Comparison of ENCODE assay signal across 16 cellular contexts in the genomic region with DNA sequence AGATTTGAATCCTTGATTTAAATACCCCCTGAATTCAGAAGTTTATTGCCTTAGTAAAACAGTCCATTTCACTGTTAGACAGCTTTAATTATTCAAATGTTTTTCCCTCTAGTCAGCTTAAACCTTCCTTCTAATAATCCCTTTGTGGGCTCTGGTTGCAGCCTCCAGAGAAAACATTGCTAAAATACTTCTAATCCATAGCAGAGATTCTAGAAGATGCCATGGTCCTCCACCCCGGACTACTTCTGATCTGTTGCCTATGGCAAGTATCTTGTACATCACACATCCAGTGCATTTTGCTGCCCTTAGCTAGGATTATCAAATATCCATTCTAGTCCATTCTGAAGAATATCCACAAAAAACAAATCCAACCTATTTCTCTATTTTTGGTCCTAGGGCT.
DNase-seq lines count a peak whose midpoint lies in the region; ATAC-seq and TF ChIP-seq lines count a peak whose summit lies in the region.
"Had no signal": no experiment of that assay in that cellular context is flagged by ENCODE, and none has a peak within 500 bp of the region (broad histone marks: within the 10 kb centered on the region; RNA-seq: fewer than 3 reads in every experiment).

No MANE protein-coding gene starts in this region.

- H3K4me3 ChIP-seq in tibial nerve (no peak overlapping the region), SJCRH30 (no peak overlapping the region)
- H3K4me3 ChIP-seq: pancreas had no signal

- H3K9me3 ChIP-seq in tibial nerve, result no peaks in the 10 kb centered on the region
- H3K9me3 ChIP-seq in SJCRH30 (replicated peaks), result no peaks in the 10 kb centered on the region
- H3K9me3 ChIP-seq: pancreas had no signal

- peak overlapping the region in 3 of 4 donors; percentile 18 to 79 (median 75) for H3K27ac ChIP-seq in tibial nerve
- no peak overlapping the region for H3K27ac ChIP-seq in SJCRH30
- H3K27ac ChIP-seq: pancreas had no signal

- H3K4me3 Mint-ChIP-seq in brain, result peak overlapping the region in 1 of 5 experiments; percentile 29
- H3K4me3 Mint-ChIP-seq: activated CD4-positive, alpha-beta memory T cell treated with anti-CD3 and anti-CD28 coated beads for 36 hours; activated naive CD8-positive, alpha-beta T cell treated with anti-CD3 and anti-CD28 coated beads, Interleukin-2, amount 10 ng/mL, durations not matched to agents 7 days and 5 days; CD14-positive monocyte had no signal

- peaks cover 46% of the 10 kb centered on the region for H3K4me1 Mint-ChIP-seq in brain
- H3K4me1 Mint-ChIP-seq: activated naive CD8-positive, alpha-beta T cell treated with anti-CD3 and anti-CD28 coated beads, Interleukin-2, amount 10 ng/mL, durations not matched to agents 7 days and 5 days had no signal

- H3K36me3 Mint-ChIP-seq in brain, result no peaks in the 10 kb centered on the region
- H3K36me3 Mint-ChIP-seq: activated CD4-positive, alpha-beta memory T cell treated with anti-CD3 and anti-CD28 coated beads for 36 hours; activated naive CD8-positive, alpha-beta T cell treated with anti-CD3 and anti-CD28 coated beads, Interleukin-2, amount 10 ng/mL, durations not matched to agents 7 days and 5 days; CD14-positive monocyte had no signal

- DNase-seq in GM04503 (ENCODE audit: low read depth) (peak; percentile 42), myocyte (ENCODE audit: low read depth) (peak; percentile 40), tibial nerve (ENCODE audit: low spot score in 2 of 2) (no peak), SIG-M5 (lab: John Stamatoyannopoulos, UW) (no peak), SJCRH30 (no peak)
- DNase-seq in activated CD4-positive, CD25-positive, alpha-beta regulatory T cell (lab: John Stamatoyannopoulos, UW), result no peak
- DNase-seq: activated CD4-positive, alpha-beta memory T cell treated with anti-CD3 and anti-CD28 coated beads for 36 hours; activated naive CD8-positive, alpha-beta T cell treated with anti-CD3 and anti-CD28 coated beads, Interleukin-2, amount 10 ng/mL, durations not matched to agents 7 days and 5 days; activated T-cell treated with anti-CD3 and anti-CD28 coated beads, Interleukin-2, amount 50 U/mL, for 48 hours; NCI-H345; stimulated activated CD4-positive, alpha-beta T cell treated with anti-CD3 and anti-CD28 coated beads, Interleukin-12 subunit alpha, Interleukin-12 subunit beta, amount 100 ng/mL, for 4 hours; stimulated activated naive CD8-positive, alpha-beta T cell treated with anti-CD3 and anti-CD28 coated beads, Interleukin-15, Interleukin-2, amounts not matched to agents 100 U/mL and 50 U/mL, for 24 hours had no signal

- no peak for ATAC-seq in HG02588 (IDR thresholded peaks at IDR 0.05; ENCODE audit: unreplicated experiment)
- ATAC-seq: stimulated activated naive CD8-positive, alpha-beta T cell treated with anti-CD3 and anti-CD28 coated beads, Interleukin-15, Interleukin-2, amounts not matched to agents 100 U/mL and 50 U/mL, for 24 hours had no signal

- peaks cover 0 to 32% (median 10%) of the 10 kb centered on the region in 4 donors for H3K4me1 ChIP-seq in tibial nerve
- H3K4me1 ChIP-seq in SJCRH30, result peaks cover 15% of the 10 kb centered on the region
- H3K4me1 ChIP-seq: pancreas had no signal

- peak overlapping the region in 4 of 5 experiments; percentile 10 to 92 (median 85) for H3K27ac Mint-ChIP-seq in brain
- H3K27ac Mint-ChIP-seq: activated CD4-positive, alpha-beta memory T cell treated with anti-CD3 and anti-CD28 coated beads for 36 hours; activated naive CD8-positive, alpha-beta T cell treated with anti-CD3 and anti-CD28 coated beads, Interleukin-2, amount 10 ng/mL, durations not matched to agents 7 days and 5 days; CD14-positive monocyte had no signal

- H3K9me3 Mint-ChIP-seq in brain, result no peaks in the 10 kb centered on the region
- H3K9me3 Mint-ChIP-seq: activated CD4-positive, alpha-beta memory T cell treated with anti-CD3 and anti-CD28 coated beads for 36 hours; activated naive CD8-positive, alpha-beta T cell treated with anti-CD3 and anti-CD28 coated beads, Interleukin-2, amount 10 ng/mL, durations not matched to agents 7 days and 5 days; CD14-positive monocyte had no signal

- no peak for TF ChIP-seq EP300 in tibial nerve (IDR thresholded peaks at IDR 0.05)

- H3K36me3 ChIP-seq in tibial nerve (no peaks in the 10 kb centered on the region), SJCRH30 (no peaks in the 10 kb centered on the region)
- H3K36me3 ChIP-seq: pancreas had no signal

- peaks cover 3% of the 10 kb centered on the region for H3K27me3 Mint-ChIP-seq in brain
- H3K27me3 Mint-ChIP-seq: activated CD4-positive, alpha-beta memory T cell treated with anti-CD3 and anti-CD28 coated beads for 36 hours; activated naive CD8-positive, alpha-beta T cell treated with anti-CD3 and anti-CD28 coated beads, Interleukin-2, amount 10 ng/mL, durations not matched to agents 7 days and 5 days had no signal

- no peak for TF ChIP-seq CTCF in brain (conservative IDR thresholded peaks at IDR 0.05)
- no peak for TF ChIP-seq CTCF in tibial nerve (IDR thresholded peaks at IDR 0.05)

- no peak for TF ChIP-seq POLR2A in tibial nerve (IDR thresholded peaks at IDR 0.05)

- no peaks in the 10 kb centered on the region for H3K27me3 ChIP-seq in tibial nerve
- H3K27me3 ChIP-seq in SJCRH30, result no peaks in the 10 kb centered on the region
- H3K27me3 ChIP-seq: pancreas had no signal

- 12 to 23% methylated on average over 1 of the region's 1 CpG for WGBS in tibial nerve, 2 donors

Comparison
In these comparisons a context has a peak if more than half of its experiments do, and no peak if none do; other contexts are left out.
1. DNase-seq: peak in GM04503 (single experiment) and myocyte (single experiment); none in tibial nerve (0 of 2), SIG-M5 (single experiment), SJCRH30 (0 of 2) and activated CD4-positive, CD25-positive, alpha-beta regulatory T cell (0 of 4).